8 cellular contexts compared by ENCODE assay signal in the genomic region with DNA sequence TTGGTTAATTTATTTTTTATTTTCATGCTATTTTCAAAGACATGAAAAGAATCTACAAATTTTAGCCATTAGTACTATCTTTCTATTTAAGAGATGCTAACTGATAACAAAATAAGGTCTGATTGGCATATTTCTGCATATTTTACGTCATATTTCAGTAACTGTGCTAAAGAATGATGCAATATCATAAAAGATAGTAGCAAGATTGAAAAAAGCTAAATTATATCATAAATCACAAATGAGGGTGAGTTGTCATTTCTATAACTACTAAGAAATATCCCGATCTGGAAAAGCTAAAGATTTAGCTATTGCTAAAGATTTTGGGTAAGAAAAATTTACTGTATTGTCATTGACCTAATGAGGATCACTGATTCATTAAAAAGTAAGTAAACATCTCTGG.
"Had no signal": no experiment of that assay in that cellular context is flagged by ENCODE, and none has a peak within 500 bp of the region (broad histone marks: within the 10 kb centered on the region; RNA-seq: fewer than 3 reads in every experiment).

No MANE protein-coding gene starts in this region.

- H3K27ac ChIP-seq: KMS-11 had no signal

- H2AFZ ChIP-seq: GM23338 had no signal

- FAIRE-seq: H1, H54, HTR-8/SVneo had no signal

- H3K4me3 ChIP-seq: GM23338 had no signal

- H3K4me2 ChIP-seq: GM23338, KMS-11 had no signal

- ATAC-seq: GM23338 had no signal

- H3K9ac ChIP-seq: KMS-11 had no signal

- DNase-seq: H9, HCEC 1CT, KBM-7 had no signal
